In the genomic region with DNA sequence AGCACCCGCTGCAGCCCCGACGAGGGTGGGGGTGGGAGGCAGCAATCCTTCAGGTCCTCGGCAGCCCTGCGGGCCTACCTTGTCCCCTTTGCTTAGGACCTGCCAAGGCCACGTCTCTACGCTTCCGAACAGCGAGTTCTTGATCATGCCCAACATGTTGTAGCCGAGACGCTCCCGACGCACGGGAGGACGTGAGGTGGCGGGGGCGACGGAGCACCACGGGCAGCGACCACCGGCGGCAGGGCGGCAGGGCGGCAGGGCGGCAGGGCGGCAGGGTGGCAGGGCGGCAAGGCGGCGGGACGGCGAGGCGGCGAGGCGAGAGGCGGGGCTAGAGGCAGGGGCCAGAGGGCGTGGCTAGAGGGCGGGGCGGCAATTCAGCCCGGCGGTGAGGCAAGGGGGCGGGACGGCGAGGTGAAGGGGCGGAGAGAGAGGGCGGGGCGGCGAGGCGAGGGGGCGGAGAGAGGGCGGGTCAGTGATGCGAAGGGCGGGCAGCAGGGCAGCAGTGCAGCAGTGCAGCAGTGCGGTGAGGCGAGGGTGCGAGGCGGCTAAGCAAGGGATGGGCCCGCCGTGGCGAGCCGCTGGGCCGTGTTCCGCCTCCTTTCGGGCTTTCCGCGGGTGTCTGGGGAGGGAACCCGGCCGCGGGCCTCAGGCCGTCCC, we compare ENCODE assay signal across 8 cellular contexts. TPM values are rescaled to one million over a fixed set of nuclear protein-coding genes. Genes with fewer than 3 reads are reported as not detected.
A peak's percentile ranks its signal among the peaks of the same experiment; 100 is the strongest.
DNase-seq lines count a peak whose midpoint lies in the region; ATAC-seq and TF ChIP-seq lines count a peak whose summit lies in the region.

A gene with protein sequence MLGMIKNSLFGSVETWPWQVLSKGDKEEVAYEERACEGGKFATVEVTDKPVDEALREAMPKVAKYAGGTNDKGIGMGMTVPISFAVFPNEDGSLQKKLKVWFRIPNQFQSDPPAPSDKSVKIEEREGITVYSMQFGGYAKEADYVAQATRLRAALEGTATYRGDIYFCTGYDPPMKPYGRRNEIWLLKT (minus strand): TSS at position 307 of the 657 bp plus-strand sequence. CDS start 151 bp downstream, at position 156.

- WGBS in H9 (ENCODE audit: extremely low coverage, insufficient read length, low lambda C conversion rate), result no CpG with 5 or more reads among the region's 69 CpGs

- H3K27ac Mint-ChIP-seq in H9 (peak within 1 kb of the TSS; percentile 24 to 90 (median 82)), nephron (peak within 1 kb of the TSS; percentile 87 to 94 (median 92))

- H2BK5ac ChIP-seq in H9 (ENCODE audit: insufficient read length, low read length), result no peak within 1 kb of the TSS

- H4K91ac ChIP-seq in H9 (ENCODE audit: insufficient read length, low read depth, low read length), result no peak within 1 kb of the TSS

- H3K9ac ChIP-seq in H9 (ENCODE audit: extremely low read depth, insufficient read length, low read length) (peak within 1 kb of the TSS; percentile 73), Loucy (ENCODE audit: low read depth, low read length, poor library complexity, severe bottlenecking) (peak within 1 kb of the TSS; percentile 74)

- no peaks in the 10 kb centered on the region for H3F3A ChIP-seq in Loucy (ENCODE audit: low read depth)

- H3K27me3 Mint-ChIP-seq in H9 (ENCODE audit: low read depth), result peaks cover 27% of the 10 kb centered on the region
- peaks cover 4% of the 10 kb centered on the region for H3K27me3 Mint-ChIP-seq in nephron (ENCODE audit: low read depth)

- H3K9me3 Mint-ChIP-seq in H9 (peaks cover 0 to 3% of the 10 kb centered on the region in 2 experiments; a peak in 2 of 5 replicates), nephron (no peaks in the 10 kb centered on the region)

- peak within 1 kb of the TSS; percentile 84 for H3K4me2 ChIP-seq in H9 (ENCODE audit: insufficient read depth, insufficient read length, low read length)
- H3K4me2 ChIP-seq in Loucy (ENCODE audit: low read depth, low read length, poor library complexity, severe bottlenecking), result peak within 1 kb of the TSS; percentile 99

- no peak within 1 kb of the TSS for H4K8ac ChIP-seq in H9 (replicated peaks; ENCODE audit: insufficient read length, low read depth, low read length)

- H3K4ac ChIP-seq in H9 (ENCODE audit: low read depth, low read length), result no peak within 1 kb of the TSS

- peak; percentile 89 for DNase-seq in DMS79 treated with DMSO at 0.1 percent for 48 hours (lab: John Stamatoyannopoulos, UW)
- DNase-seq in H9, result peak; percentile 96
- peak; percentile 75 for DNase-seq in SIG-M5 treated with dmso at 0.1 percent for 504 hours (lab: John Stamatoyannopoulos, UW; ENCODE audit: unreplicated experiment)
- peak; percentile 91 for DNase-seq in activated gamma-delta T cell (lab: John Stamatoyannopoulos, UW)
- peak; percentile 91 for DNase-seq in fibroblast of pulmonary artery (ENCODE audit: low read depth)
- peak; percentile 99 for DNase-seq in stimulated activated naive CD8-positive, alpha-beta T cell treated with anti-CD3 and anti-CD28 coated beads, Interleukin-15, Interleukin-2, amounts not matched to agents 100 U/mL and 50 U/mL, for 24 hours

- no peaks in the 10 kb centered on the region for H3K79me1 ChIP-seq in H9 (ENCODE audit: insufficient read depth, low read depth, low read length, poor library complexity, severe bottlenecking)

- H3K79me2 ChIP-seq in H9 (ENCODE audit: insufficient read depth, low read length) (no peaks in the 10 kb centered on the region), Loucy (ENCODE audit: insufficient read depth, low read length) (no peaks in the 10 kb centered on the region)

- H3K4me1 ChIP-seq in H9 (ENCODE audit: insufficient read depth, low read length) (peaks cover 2% of the 10 kb centered on the region; the same call in 1 of the 2 replicates), Loucy (ENCODE audit: insufficient read depth, low read length, poor library complexity, severe bottlenecking) (peaks cover 24% of the 10 kb centered on the region)

- ATAC-seq in stimulated activated naive CD8-positive, alpha-beta T cell treated with anti-CD3 and anti-CD28 coated beads, Interleukin-15, Interleukin-2, amounts not matched to agents 100 U/mL and 50 U/mL, for 24 hours, result peak; percentile 94

- H2AK5ac ChIP-seq in H9 (ENCODE audit: insufficient read length, low read length), result no peak within 1 kb of the TSS

- H3K27me3 ChIP-seq in H9 (ENCODE audit: insufficient read depth, low read length) (no peaks in the 10 kb centered on the region; the same call in 1 of the 2 replicates), Loucy (ENCODE audit: insufficient read depth, low read length, poor library complexity, severe bottlenecking) (no peaks in the 10 kb centered on the region)

- H2BK20ac ChIP-seq in H9 (ENCODE audit: low read depth, low read length, poor library complexity, severe bottlenecking), result no peak within 1 kb of the TSS

- H3K56ac ChIP-seq in H9 (ENCODE audit: insufficient read length, low read depth, low read length), result no peak within 1 kb of the TSS

- no peaks in the 10 kb centered on the region for H4K20me1 ChIP-seq in H9 (ENCODE audit: control insufficient read depth, insufficient read depth, insufficient read length)
- no peaks in the 10 kb centered on the region for H4K20me1 ChIP-seq in Loucy (ENCODE audit: insufficient read depth, low read length, poor library complexity, severe bottlenecking)

- peak within 1 kb of the TSS; percentile 12 for H3K18ac ChIP-seq in H9 (ENCODE audit: insufficient read length, low read depth, low read length)

- no peaks in the 10 kb centered on the region for H3K9me3 ChIP-seq in H9 (ENCODE audit: control insufficient read depth, low read depth, low read length)
- H3K9me3 ChIP-seq in Loucy (ENCODE audit: insufficient read depth, low read depth, low read length), result no peaks in the 10 kb centered on the region

- TF ChIP-seq CTCF in H9 (conservative IDR thresholded peaks at IDR 0.05) (no peak), Loucy (conservative IDR thresholded peaks at IDR 0.05; ENCODE audit: low read length) (no peak), fibroblast of pulmonary artery (IDR thresholded peaks at IDR 0.05; ENCODE audit: low read length, missing control alignments) (no peak), nephron (IDR thresholded peaks at IDR 0.05; ENCODE audit: unreplicated experiment in 3 of 3) (no peak)

- no peak within 1 kb of the TSS for H2BK12ac ChIP-seq in H9 (ENCODE audit: insufficient read length, low read depth, low read length)

- H3T11ph ChIP-seq in H9 (ENCODE audit: low read length), result no peak within 1 kb of the TSS

- no peak within 1 kb of the TSS for H4K5ac ChIP-seq in H9 (ENCODE audit: insufficient read length, low read depth, low read length)

- H3K4me3 Mint-ChIP-seq in H9 (peak within 1 kb of the TSS; percentile 88 to 96), nephron (peak within 1 kb of the TSS; percentile 89 to 98 (median 94))

- no peak within 1 kb of the TSS for H3K23ac ChIP-seq in H9 (ENCODE audit: insufficient read length, low read depth, low read length)

- H3K36me3 ChIP-seq in Loucy (ENCODE audit: insufficient read depth, low read length), result no peaks in the 10 kb centered on the region

- H3K23me2 ChIP-seq in H9 (ENCODE audit: insufficient read length, low read depth, low read length, poor library complexity, severe bottlenecking), result peaks cover 18% of the 10 kb centered on the region

- no peaks in the 10 kb centered on the region for H3K9me2 ChIP-seq in Loucy (replicated peaks; ENCODE audit: low read depth, low read length)

- H2AFZ ChIP-seq in H9 (ENCODE audit: low read length) (no peak within 1 kb of the TSS), Loucy (ENCODE audit: low read length) (peak within 1 kb of the TSS; percentile 89)

- H3K27ac ChIP-seq in H9 (ENCODE audit: insufficient read length, low read depth, low read length), result no peak within 1 kb of the TSS

- H3K4me3 ChIP-seq in Loucy (ENCODE audit: low read length, poor library complexity, severe bottlenecking), result peak within 1 kb of the TSS; percentile 74
- peak within 1 kb of the TSS; percentile 94 for H3K4me3 ChIP-seq in fibroblast of pulmonary artery (replicated peaks; ENCODE audit: low read depth, low read length)

- peaks cover 4 to 15% (median 14%) of the 10 kb centered on the region in 3 experiments for H3K36me3 Mint-ChIP-seq in H9 (ENCODE audit: insufficient read depth in 1 of 3, low read depth in 3 of 3)
- H3K36me3 Mint-ChIP-seq in nephron (ENCODE audit: low read depth), result peaks cover 4% of the 10 kb centered on the region

- H3K4me1 Mint-ChIP-seq in H9 (peaks cover 31 to 34% of the 10 kb centered on the region in 2 experiments), nephron (peaks cover 27% of the 10 kb centered on the region)

- H2BK15ac ChIP-seq in H9 (ENCODE audit: low read depth, low read length), result no peak within 1 kb of the TSS

- peak within 1 kb of the TSS; percentile 74 for H3K14ac ChIP-seq in H9 (ENCODE audit: insufficient read depth, low read length)

- no peak within 1 kb of the TSS for H2BK120ac ChIP-seq in H9 (ENCODE audit: low read depth, low read length, poor library complexity, severe bottlenecking)

RNA-seq across cellular contexts. Expression of the gene that starts here (rescaled TPM):
- 20.2 and 22.2 TPM in 2 replicates for total RNA-seq in H9 (2021)
